ENCODE assay signal across 20 cellular contexts in genomic region chr18:24094561-24094960, GRCh38. TPM values are rescaled to one million over a fixed set of nuclear protein-coding genes. Genes with fewer than 3 reads are reported as not detected.
DNase-seq lines count a peak whose midpoint lies in the region; ATAC-seq and TF ChIP-seq lines count a peak whose summit lies in the region.
"Had no signal": no experiment of that assay in that cellular context is flagged by ENCODE, and none has a peak within 500 bp of the region (broad histone marks: within the 10 kb centered on the region; RNA-seq: fewer than 3 reads in every experiment).

No MANE protein-coding gene starts in this region.

- no peaks in the 10 kb centered on the region for H3K9me2 ChIP-seq in DOHH2 (replicated peaks; ENCODE audit: control insufficient read depth, low read length)
- H3K9me2 ChIP-seq in MM.1S (replicated peaks; ENCODE audit: insufficient read depth, low read length) = no peaks in the 10 kb centered on the region

- H3K27me3 Mint-ChIP-seq in central memory CD8-positive, alpha-beta T cell = no peaks in the 10 kb centered on the region
- H3K27me3 Mint-ChIP-seq in natural killer cell (ENCODE audit: low read depth in 2 of 2) = no peaks in the 10 kb centered on the region
- H3K27me3 Mint-ChIP-seq: activated CD4-positive, alpha-beta T cell treated with anti-CD3 and anti-CD28 coated beads, Interleukin-2, amount 10 ng/mL, durations not matched to agents 24 days and 14 days; progenitor cell of endocrine pancreas; type B pancreatic cell had no signal

- DNase-seq in MM.1S (peak; percentile 40), natural killer cell (no peak), hypothalamus (lab: John Stamatoyannopoulos, UW) (no peak), right lobe of liver (no peak)
- no peak for DNase-seq in central memory CD8-positive, alpha-beta T cell (ENCODE audit: low spot score in 2 of 2)
- DNase-seq: activated CD4-positive, alpha-beta T cell treated with anti-CD3 and anti-CD28 coated beads, Interleukin-2, amount 10 ng/mL, durations not matched to agents 24 days and 14 days; activated naive CD4-positive, alpha-beta T cell treated with anti-CD3 and anti-CD28 coated beads, Interleukin-2, amount 50 U/mL, for 16 hours; activated T-cell treated with anti-CD3 and anti-CD28 coated beads, Interleukin-2, amount 50 U/mL, for 1 hour; AML-193; GDM1; NCI-H1048; NCI-H2081; NCI-H446 treated with DMSO at 0.1 percent for 48 hours; NK-92 treated with Interleukin-12 subunit alpha and Interleukin-12 subunit beta, amount 100 ng/mL, for 24 hours had no signal

- no peak overlapping the region for H3K9ac ChIP-seq in MM.1S (ENCODE audit: low read length)

- ATAC-seq in central memory CD8-positive, alpha-beta T cell (replicated peaks; ENCODE audit: extremely low read depth, poor library complexity, severe bottlenecking) = no peak
- ATAC-seq in natural killer cell (no peak), HG03469 (IDR thresholded peaks at IDR 0.05; ENCODE audit: unreplicated experiment) (no peak), right lobe of liver (no peak)

- H2AFZ ChIP-seq in MM.1S (ENCODE audit: low read length) = peak overlapping the region; percentile 18
- H2AFZ ChIP-seq: hepatocyte had no signal

- peaks cover 28% of the 10 kb centered on the region for H3K4me1 Mint-ChIP-seq in central memory CD8-positive, alpha-beta T cell
- peaks cover 22 to 27% of the 10 kb centered on the region in 2 donors for H3K4me1 Mint-ChIP-seq in natural killer cell

- intact Hi-C loops in natural killer cell (cut with micrococcal nuclease) = no loop called here
- intact Hi-C loops in right lobe of liver (cut with DNase I) = no loop called here

- H3K79me2 ChIP-seq in DOHH2 (ENCODE audit: control insufficient read depth, low read length) = no peaks in the 10 kb centered on the region
- H3K79me2 ChIP-seq in MM.1S (ENCODE audit: low read length) = no peaks in the 10 kb centered on the region
- H3K79me2 ChIP-seq: hepatocyte had no signal

- H3F3A ChIP-seq in DOHH2 (ENCODE audit: control insufficient read depth, insufficient read depth) = no peaks in the 10 kb centered on the region
- no peaks in the 10 kb centered on the region; the same call in 1 of the 2 replicates for H3F3A ChIP-seq in MM.1S (ENCODE audit: insufficient read depth, low read length)

- peaks cover 20% of the 10 kb centered on the region for H3K36me3 Mint-ChIP-seq in central memory CD8-positive, alpha-beta T cell (ENCODE audit: insufficient read depth)
- peaks cover 16% of the 10 kb centered on the region for H3K36me3 Mint-ChIP-seq in natural killer cell

- peaks cover 40% of the 10 kb centered on the region for H3K36me3 ChIP-seq in DOHH2 (ENCODE audit: control insufficient read depth, low read length)
- no peaks in the 10 kb centered on the region for H3K36me3 ChIP-seq in MM.1S (replicated peaks; ENCODE audit: insufficient read depth, low read length)
- no peaks in the 10 kb centered on the region for H3K36me3 ChIP-seq in right lobe of liver

- no peaks in the 10 kb centered on the region for H3K9me3 ChIP-seq in DOHH2 (ENCODE audit: control insufficient read depth, insufficient read depth, low read length)
- no peaks in the 10 kb centered on the region for H3K9me3 ChIP-seq in MM.1S (replicated peaks; ENCODE audit: insufficient read depth, low read length)
- no peaks in the 10 kb centered on the region for H3K9me3 ChIP-seq in right lobe of liver

- no peaks in the 10 kb centered on the region for H3K27me3 ChIP-seq in DOHH2 (ENCODE audit: control insufficient read depth, low read length)
- no peaks in the 10 kb centered on the region for H3K27me3 ChIP-seq in MM.1S (replicated peaks; ENCODE audit: insufficient read depth, low read length)
- no peaks in the 10 kb centered on the region for H3K27me3 ChIP-seq in right lobe of liver
- H3K27me3 ChIP-seq: hepatocyte had no signal

- H3K9me3 Mint-ChIP-seq in central memory CD8-positive, alpha-beta T cell = no peaks in the 10 kb centered on the region
- peaks cover 0 to 3% of the 10 kb centered on the region in 2 donors for H3K9me3 Mint-ChIP-seq in natural killer cell
- H3K9me3 Mint-ChIP-seq: type B pancreatic cell had no signal

- no peak for TF ChIP-seq CTCF in DOHH2 (IDR thresholded peaks at IDR 0.05; ENCODE audit: low read depth, low read length, poor library complexity, severe bottlenecking)
- TF ChIP-seq CTCF in MM.1S (IDR thresholded peaks at IDR 0.05; ENCODE audit: low read length) = no peak
- no peak for TF ChIP-seq CTCF in natural killer cell (IDR thresholded peaks at IDR 0.05)
- no peak for TF ChIP-seq CTCF in right lobe of liver (IDR thresholded peaks at IDR 0.05)

- H3K4me3 Mint-ChIP-seq in central memory CD8-positive, alpha-beta T cell = no peak overlapping the region
- no peak overlapping the region for H3K4me3 Mint-ChIP-seq in natural killer cell
- H3K4me3 Mint-ChIP-seq: activated CD4-positive, alpha-beta T cell treated with anti-CD3 and anti-CD28 coated beads, Interleukin-2, amount 10 ng/mL, durations not matched to agents 24 days and 14 days; type B pancreatic cell had no signal

- H4K20me1 ChIP-seq in DOHH2 (ENCODE audit: control insufficient read depth, insufficient read depth, low read depth, low read length) (no peaks in the 10 kb centered on the region), MM.1S (ENCODE audit: insufficient read depth, low read length) (no peaks in the 10 kb centered on the region)

- H3K27ac Mint-ChIP-seq in central memory CD8-positive, alpha-beta T cell (ENCODE audit: low read depth) = peak overlapping the region; percentile 1
- H3K27ac Mint-ChIP-seq in natural killer cell = peak overlapping the region; percentile 3 to 64
- H3K27ac Mint-ChIP-seq: activated CD4-positive, alpha-beta T cell treated with anti-CD3 and anti-CD28 coated beads, Interleukin-2, amount 10 ng/mL, durations not matched to agents 24 days and 14 days; progenitor cell of endocrine pancreas; type B pancreatic cell had no signal

- TF ChIP-seq POLR2A in right lobe of liver (IDR thresholded peaks at IDR 0.05) = no peak

- peak overlapping the region; percentile 25; the same call in 1 of the 2 replicates for H3K27ac ChIP-seq in DOHH2 (ENCODE audit: low read depth, low read length)
- H3K27ac ChIP-seq in MM.1S (ENCODE audit: low read length) = no peak overlapping the region
- no peak overlapping the region for H3K27ac ChIP-seq in right lobe of liver
- H3K27ac ChIP-seq: hepatocyte, skin epidermis had no signal

- H3K4me1 ChIP-seq in DOHH2 (ENCODE audit: control insufficient read depth, low read length) = peaks cover 23% of the 10 kb centered on the region
- H3K4me1 ChIP-seq in MM.1S (ENCODE audit: low read length) = peaks cover 16% of the 10 kb centered on the region
- H3K4me1 ChIP-seq in right lobe of liver = peaks cover 0 to 9% (median 2%) of the 10 kb centered on the region in 4 donors

- peak overlapping the region; percentile 26 for H3K4me3 ChIP-seq in DOHH2 (ENCODE audit: low read length)
- no peak overlapping the region for H3K4me3 ChIP-seq in MM.1S (ENCODE audit: low read length)
- no peak overlapping the region for H3K4me3 ChIP-seq in right lobe of liver
- H3K4me3 ChIP-seq: hepatocyte, skin epidermis had no signal

- H3K4me2 ChIP-seq in DOHH2 (ENCODE audit: low read length) (peak overlapping the region; percentile 53), MM.1S (ENCODE audit: low read depth, low read length) (peak overlapping the region; percentile 33; the same call in 1 of the 2 replicates)
- H3K4me2 ChIP-seq: hepatocyte had no signal

RNA-seq across cellular contexts. Expression of gene CABYR, which starts 44.3 kb away (rescaled TPM):
- total RNA-seq in natural killer cell (under 1 TPM in 2 of 3 donors, not detected in 1; 0.75 to 0.94 TPM), right lobe of liver (1 to 10 TPM in 3 of 6 experiments, under 1 TPM in 1, not detected in 2; 0.31 to 7.5 (median 3.7) TPM)
